ENCODE assay signal across 1 cellular context in the genomic region with DNA sequence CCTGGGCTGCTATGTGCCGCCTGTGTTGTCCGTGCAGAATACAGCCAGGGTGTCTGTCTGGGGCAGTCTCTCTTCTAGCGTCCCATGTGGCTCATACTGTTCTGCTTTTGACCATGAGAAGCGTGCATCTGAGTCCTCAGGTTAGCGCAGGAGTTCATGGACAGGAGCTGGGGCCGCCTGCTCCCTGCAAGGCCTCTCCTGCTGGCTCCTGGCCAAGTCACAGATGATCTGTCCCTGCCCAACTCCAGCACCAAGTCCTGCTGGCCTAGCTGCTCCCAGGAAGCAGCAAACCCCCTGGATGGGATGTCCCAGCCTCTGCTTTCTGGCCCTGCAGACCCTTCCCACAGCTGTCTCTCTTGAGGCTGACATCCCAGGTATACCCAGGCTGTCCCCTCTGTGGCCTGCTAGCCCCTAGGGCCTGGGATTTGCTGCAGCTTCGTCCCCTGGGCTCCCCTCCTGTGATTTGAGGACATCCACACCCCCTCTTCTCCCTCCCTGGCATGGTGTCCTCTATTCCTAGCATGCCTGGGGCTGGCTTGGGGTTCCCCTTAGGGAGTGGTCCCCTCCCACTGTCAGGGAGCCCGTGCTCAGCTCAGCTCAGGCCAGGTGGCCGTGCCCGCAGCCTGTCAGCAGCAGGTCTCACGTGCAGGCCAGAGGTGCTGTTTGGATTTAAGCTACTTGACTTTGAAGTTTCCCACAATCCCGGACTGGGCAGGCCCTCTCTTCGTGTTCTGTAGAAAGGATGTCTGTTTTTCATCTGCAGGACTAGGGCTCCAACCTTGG.
TF ChIP-seq lines count a peak whose summit lies in the region.

No MANE protein-coding gene starts in this region.

TF ChIP-seq in K562, 482 proteins besides CTCF, POLR2A, EP300 and RAD21:
- TF ChIP-seq NFIC (IDR thresholded peaks at IDR 0.05) (peak; percentile 84), CAMTA2 (CRISPR knock-in tag; conservative IDR thresholded peaks at IDR 0.05) (no peak)
